3 cellular contexts compared by ENCODE assay signal in genomic region chr7:46557295-46557711, GRCh38.
TF ChIP-seq lines count a peak whose summit lies in the region.

No MANE protein-coding gene starts in this region.

TF ChIP-seq in A549, 52 proteins besides CTCF, POLR2A, EP300 and RAD21:
- TF ChIP-seq TP53 (CRISPR knock-in tag; IDR thresholded peaks at IDR 0.05) (no peak), GATA3 (IDR thresholded peaks at IDR 0.05; ENCODE audit: borderline replicate concordance) (peak; percentile 60; the same call in 1 of the 2 replicates)

TF ChIP-seq in IMR-90, 13 proteins besides CTCF, POLR2A, EP300 and RAD21:
- no peak for TF ChIP-seq ELK1 (IDR thresholded peaks at IDR 0.05; ENCODE audit: borderline replicate concordance, low read depth, low read length)
- no peak for TF ChIP-seq MAZ (IDR thresholded peaks at IDR 0.05; ENCODE audit: borderline replicate concordance, low read depth, low read length)
- TF ChIP-seq SMC3 (IDR thresholded peaks at IDR 0.05; ENCODE audit: low read depth, low read length): no peak
- no peak for TF ChIP-seq CEBPB (IDR thresholded peaks at IDR 0.05; ENCODE audit: low read depth, low read length)

TF ChIP-seq in endothelial cell of umbilical vein, 7 proteins besides CTCF, POLR2A, EP300 and RAD21:
- TF ChIP-seq EZH2 (IDR thresholded peaks at IDR 0.05; ENCODE audit: borderline replicate concordance, low read depth, low read length, severe bottlenecking) (no peak), GATA2 (IDR thresholded peaks at IDR 0.05; ENCODE audit: insufficient read depth, insufficient read length, low read depth, low read length) (no peak), MAX (IDR thresholded peaks at IDR 0.05; ENCODE audit: insufficient read depth, insufficient read length) (no peak), JUN (IDR thresholded peaks at IDR 0.05; ENCODE audit: borderline replicate concordance, insufficient read depth, insufficient read length, low read depth) (no peak), FOS (IDR thresholded peaks at IDR 0.05; ENCODE audit: borderline replicate concordance, insufficient read depth, low read length) (no peak), MYC (IDR thresholded peaks at IDR 0.05; ENCODE audit: low read depth, low read length) (no peak), POLR2AphosphoS5 (IDR thresholded peaks at IDR 0.05; ENCODE audit: insufficient read depth, low read depth, low read length) (no peak)
